In genomic region chr1:58859769-58860455, GRCh38 we compare ENCODE assay signal across 16 cellular contexts.
DNase-seq lines count a peak whose midpoint lies in the region; ATAC-seq, FAIRE-seq and TF ChIP-seq lines count a peak whose summit lies in the region.
"Had no signal": no experiment of that assay in that cellular context is flagged by ENCODE, and none has a peak within 500 bp of the region (broad histone marks: within the 10 kb centered on the region; RNA-seq: fewer than 3 reads in every experiment).

No MANE protein-coding gene starts in this region.

- no peak for DNase-seq in CD4-positive, CD25-positive, alpha-beta regulatory T cell
- DNase-seq in immature natural killer cell (no peak), RCC 7860 (ENCODE audit: low spot score) (no peak)
- DNase-seq in effector CD8-positive, alpha-beta T cell (lab: John Stamatoyannopoulos, UW), result no peak
- DNase-seq in stimulated activated effector memory CD8-positive, alpha-beta T cell treated with anti-CD3 and anti-CD28 coated beads, Interleukin-12 subunit alpha, Interleukin-12 subunit beta, amount 100 ng/mL, for 72 hours (ENCODE audit: low spot score in 2 of 2), result no peak
- DNase-seq: GF-D8, GOT3, KG1, NCI-H1436 treated with DMSO at 0.1 percent for 48 hours, NCI-H2029 treated with DMSO at 0.1 percent for 48 hours, NCI-H748 treated with DMSO at 0.1 percent for 48 hours had no signal

- H3K79me2 ChIP-seq in Loucy (ENCODE audit: insufficient read depth, low read length), result no peaks in the 10 kb centered on the region

- H3K36me3 Mint-ChIP-seq in CD4-positive, CD25-positive, alpha-beta regulatory T cell, result no peaks in the 10 kb centered on the region
- H3K36me3 Mint-ChIP-seq in immature natural killer cell, result peaks cover 0 to 13% (median 0%) of the 10 kb centered on the region in 3 donors
- H3K36me3 Mint-ChIP-seq in stimulated activated memory B cell treated with anti-CD40 and anti-IgM and Interleukin-4, amounts not matched to agents 10 μg/mL and 1 μg/mL and 100 μg/mL, for 72 hours, result no peaks in the 10 kb centered on the region
- H3K36me3 Mint-ChIP-seq in stimulated activated effector memory CD8-positive, alpha-beta T cell treated with anti-CD3 and anti-CD28 coated beads, Interleukin-12 subunit alpha, Interleukin-12 subunit beta, amount 100 ng/mL, for 72 hours, result no peaks in the 10 kb centered on the region

- H3K27me3 Mint-ChIP-seq in CD4-positive, CD25-positive, alpha-beta regulatory T cell, result no peaks in the 10 kb centered on the region
- H3K27me3 Mint-ChIP-seq in immature natural killer cell (ENCODE audit: low read depth in 3 of 3), result peaks cover 0 to 4% (median 0%) of the 10 kb centered on the region in 3 donors
- no peaks in the 10 kb centered on the region for H3K27me3 Mint-ChIP-seq in stimulated activated memory B cell treated with anti-CD40 and anti-IgM and Interleukin-4, amounts not matched to agents 10 μg/mL and 1 μg/mL and 100 μg/mL, for 72 hours

- no peaks in the 10 kb centered on the region for H3K27me3 ChIP-seq in CD4-positive, CD25-positive, alpha-beta regulatory T cell (ENCODE audit: control insufficient read depth, insufficient read depth, low read length)
- no peaks in the 10 kb centered on the region for H3K27me3 ChIP-seq in Loucy (ENCODE audit: insufficient read depth, low read length, poor library complexity, severe bottlenecking)
- H3K27me3 ChIP-seq: BLaER1 had no signal

- ATAC-seq in CD4-positive, CD25-positive, alpha-beta regulatory T cell (ENCODE audit: low read depth in 2 of 2), result no peak
- peak; percentile 68 for ATAC-seq in stimulated activated memory B cell treated with anti-CD40 and anti-IgM and Interleukin-4, amounts not matched to agents 10 μg/mL and 1 μg/mL and 100 μg/mL, for 72 hours
- ATAC-seq in stimulated activated effector memory CD8-positive, alpha-beta T cell treated with anti-CD3 and anti-CD28 coated beads, Interleukin-12 subunit alpha, Interleukin-12 subunit beta, amount 100 ng/mL, for 72 hours, result no peak

- no peaks in the 10 kb centered on the region for H3K36me3 ChIP-seq in CD4-positive, CD25-positive, alpha-beta regulatory T cell (ENCODE audit: control insufficient read depth, insufficient read depth, low read length)
- no peaks in the 10 kb centered on the region for H3K36me3 ChIP-seq in Loucy (ENCODE audit: insufficient read depth, low read length)
- H3K36me3 ChIP-seq: BLaER1 had no signal

- peaks cover 19 to 46% (median 21%) of the 10 kb centered on the region in 4 donors for H3K4me1 Mint-ChIP-seq in CD4-positive, CD25-positive, alpha-beta regulatory T cell
- H3K4me1 Mint-ChIP-seq in immature natural killer cell, result peaks cover 59 to 72% of the 10 kb centered on the region in 2 donors
- H3K4me1 Mint-ChIP-seq in stimulated activated memory B cell treated with anti-CD40 and anti-IgM and Interleukin-4, amounts not matched to agents 10 μg/mL and 1 μg/mL and 100 μg/mL, for 72 hours, result peaks cover 39% of the 10 kb centered on the region
- H3K4me1 Mint-ChIP-seq in stimulated activated effector memory CD8-positive, alpha-beta T cell treated with anti-CD3 and anti-CD28 coated beads, Interleukin-12 subunit alpha, Interleukin-12 subunit beta, amount 100 ng/mL, for 72 hours, result peaks cover 44% of the 10 kb centered on the region

- no peak overlapping the region for H3K4me3 Mint-ChIP-seq in CD4-positive, CD25-positive, alpha-beta regulatory T cell
- peak overlapping the region in 2 of 5 donors; percentile 14 to 54 for H3K4me3 Mint-ChIP-seq in immature natural killer cell
- no peak overlapping the region for H3K4me3 Mint-ChIP-seq in stimulated activated memory B cell treated with anti-CD40 and anti-IgM and Interleukin-4, amounts not matched to agents 10 μg/mL and 1 μg/mL and 100 μg/mL, for 72 hours
- H3K4me3 Mint-ChIP-seq in stimulated activated effector memory CD8-positive, alpha-beta T cell treated with anti-CD3 and anti-CD28 coated beads, Interleukin-12 subunit alpha, Interleukin-12 subunit beta, amount 100 ng/mL, for 72 hours, result no peak overlapping the region

- no peak overlapping the region for H3K9ac ChIP-seq in Loucy (ENCODE audit: low read depth, low read length, poor library complexity, severe bottlenecking)
- H3K9ac ChIP-seq: BLaER1 had no signal

- TF ChIP-seq CTCF in Loucy (conservative IDR thresholded peaks at IDR 0.05; ENCODE audit: low read length), result no peak

- H3K4me2 ChIP-seq in Loucy (ENCODE audit: low read depth, low read length, poor library complexity, severe bottlenecking), result no peak overlapping the region
- H3K4me2 ChIP-seq: BLaER1 had no signal

- peak overlapping the region; percentile 35; the same call in 1 of the 2 replicates for H2AFZ ChIP-seq in Loucy (ENCODE audit: low read length)

- no peaks in the 10 kb centered on the region for H3F3A ChIP-seq in Loucy (ENCODE audit: low read depth)

- H4K20me1 ChIP-seq in Loucy (ENCODE audit: insufficient read depth, low read length, poor library complexity, severe bottlenecking), result no peaks in the 10 kb centered on the region
- H4K20me1 ChIP-seq: BLaER1 had no signal

- no peaks in the 10 kb centered on the region for H3K9me3 ChIP-seq in CD4-positive, CD25-positive, alpha-beta regulatory T cell (ENCODE audit: control insufficient read depth in 2 of 2, low read length in 2 of 2)
- no peaks in the 10 kb centered on the region for H3K9me3 ChIP-seq in Loucy (ENCODE audit: insufficient read depth, low read depth, low read length)
- H3K9me3 ChIP-seq: BLaER1 had no signal

- no peaks in the 10 kb centered on the region for H3K9me2 ChIP-seq in Loucy (replicated peaks; ENCODE audit: low read depth, low read length)

- peak overlapping the region; percentile 15 to 91 (median 80) for H3K27ac Mint-ChIP-seq in CD4-positive, CD25-positive, alpha-beta regulatory T cell
- H3K27ac Mint-ChIP-seq in immature natural killer cell, result peak overlapping the region; percentile 12 to 88 (median 72)
- peak overlapping the region; percentile 17 for H3K27ac Mint-ChIP-seq in stimulated activated memory B cell treated with anti-CD40 and anti-IgM and Interleukin-4, amounts not matched to agents 10 μg/mL and 1 μg/mL and 100 μg/mL, for 72 hours
- no peak overlapping the region for H3K27ac Mint-ChIP-seq in stimulated activated effector memory CD8-positive, alpha-beta T cell treated with anti-CD3 and anti-CD28 coated beads, Interleukin-12 subunit alpha, Interleukin-12 subunit beta, amount 100 ng/mL, for 72 hours

- no peak overlapping the region for H3K4me3 ChIP-seq in CD4-positive, CD25-positive, alpha-beta regulatory T cell (ENCODE audit: low read depth, low read length)
- H3K4me3 ChIP-seq in Loucy (ENCODE audit: low read length, poor library complexity, severe bottlenecking), result no peak overlapping the region
- H3K4me3 ChIP-seq: BLaER1 had no signal

- no peaks in the 10 kb centered on the region for H3K9me3 Mint-ChIP-seq in CD4-positive, CD25-positive, alpha-beta regulatory T cell
- no peaks in the 10 kb centered on the region for H3K9me3 Mint-ChIP-seq in immature natural killer cell
- H3K9me3 Mint-ChIP-seq in stimulated activated memory B cell treated with anti-CD40 and anti-IgM and Interleukin-4, amounts not matched to agents 10 μg/mL and 1 μg/mL and 100 μg/mL, for 72 hours, result no peaks in the 10 kb centered on the region
- H3K9me3 Mint-ChIP-seq in stimulated activated effector memory CD8-positive, alpha-beta T cell treated with anti-CD3 and anti-CD28 coated beads, Interleukin-12 subunit alpha, Interleukin-12 subunit beta, amount 100 ng/mL, for 72 hours, result no peaks in the 10 kb centered on the region

- no peak for FAIRE-seq in RCC 7860 (lab: Jason Lieb, UNC)
- FAIRE-seq: A204.1, GM12891 had no signal

- peaks cover 24% of the 10 kb centered on the region for H3K4me1 ChIP-seq in CD4-positive, CD25-positive, alpha-beta regulatory T cell (ENCODE audit: control insufficient read depth, insufficient read depth, low read length, poor library complexity, severe bottlenecking)
- H3K4me1 ChIP-seq in Loucy (ENCODE audit: insufficient read depth, low read length, poor library complexity, severe bottlenecking), result peaks cover 10% of the 10 kb centered on the region
- H3K4me1 ChIP-seq: BLaER1 had no signal

- H3K27ac ChIP-seq in CD4-positive, CD25-positive, alpha-beta regulatory T cell (ENCODE audit: insufficient read depth, low read length, poor library complexity, severe bottlenecking), result no peak overlapping the region
- H3K27ac ChIP-seq: BLaER1 had no signal
